In the genomic region with DNA sequence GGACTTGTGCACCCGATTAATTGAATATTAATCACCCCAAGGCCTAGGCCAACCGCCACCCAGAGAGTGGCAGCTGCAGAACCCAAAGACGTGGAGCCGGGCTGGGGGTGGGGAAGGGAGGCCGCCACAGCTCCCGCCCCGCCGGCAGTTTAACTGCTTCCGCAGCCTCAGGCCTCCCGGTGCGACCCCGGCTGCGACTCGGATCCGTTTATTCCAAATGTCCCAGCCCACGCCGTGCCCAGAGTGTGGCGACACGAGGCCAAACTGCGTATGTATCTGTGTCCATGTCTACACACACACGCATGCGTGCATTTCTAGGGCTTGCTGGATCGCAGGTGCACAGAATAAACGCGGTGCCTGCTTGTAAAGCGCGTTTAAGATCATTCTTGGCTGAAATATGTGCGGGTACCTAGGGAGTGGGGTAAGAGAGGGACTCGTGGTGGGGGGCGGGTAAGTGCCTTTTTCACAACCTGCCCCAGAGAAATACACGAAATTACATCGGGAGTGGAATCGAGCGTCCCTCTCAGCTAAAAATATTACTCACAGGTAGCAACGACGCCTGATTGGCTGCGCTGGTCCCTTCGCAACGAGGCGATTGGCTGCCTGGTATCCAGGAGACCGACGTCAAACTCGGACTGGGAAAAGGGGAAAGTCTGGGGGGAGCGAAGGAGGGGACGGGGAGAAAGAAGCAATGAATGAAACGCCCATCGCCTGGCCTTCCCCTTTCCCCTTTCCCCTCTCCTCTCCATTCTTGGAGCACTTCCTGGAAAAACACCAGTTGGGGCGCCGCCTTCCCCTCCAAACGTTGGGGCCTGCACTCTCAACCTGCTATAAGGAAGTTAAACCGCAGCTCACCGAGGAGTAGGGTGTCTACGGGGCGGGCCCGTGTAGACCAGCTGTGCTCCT, we compare ENCODE assay signal across 1 cellular context.
TF ChIP-seq lines count a peak whose summit lies in the region.

No MANE protein-coding gene starts in this region.

TF ChIP-seq in GM12878, 131 proteins besides CTCF, POLR2A, EP300 and RAD21 (continued from another document):
- TF ChIP-seq, protein P1, sequence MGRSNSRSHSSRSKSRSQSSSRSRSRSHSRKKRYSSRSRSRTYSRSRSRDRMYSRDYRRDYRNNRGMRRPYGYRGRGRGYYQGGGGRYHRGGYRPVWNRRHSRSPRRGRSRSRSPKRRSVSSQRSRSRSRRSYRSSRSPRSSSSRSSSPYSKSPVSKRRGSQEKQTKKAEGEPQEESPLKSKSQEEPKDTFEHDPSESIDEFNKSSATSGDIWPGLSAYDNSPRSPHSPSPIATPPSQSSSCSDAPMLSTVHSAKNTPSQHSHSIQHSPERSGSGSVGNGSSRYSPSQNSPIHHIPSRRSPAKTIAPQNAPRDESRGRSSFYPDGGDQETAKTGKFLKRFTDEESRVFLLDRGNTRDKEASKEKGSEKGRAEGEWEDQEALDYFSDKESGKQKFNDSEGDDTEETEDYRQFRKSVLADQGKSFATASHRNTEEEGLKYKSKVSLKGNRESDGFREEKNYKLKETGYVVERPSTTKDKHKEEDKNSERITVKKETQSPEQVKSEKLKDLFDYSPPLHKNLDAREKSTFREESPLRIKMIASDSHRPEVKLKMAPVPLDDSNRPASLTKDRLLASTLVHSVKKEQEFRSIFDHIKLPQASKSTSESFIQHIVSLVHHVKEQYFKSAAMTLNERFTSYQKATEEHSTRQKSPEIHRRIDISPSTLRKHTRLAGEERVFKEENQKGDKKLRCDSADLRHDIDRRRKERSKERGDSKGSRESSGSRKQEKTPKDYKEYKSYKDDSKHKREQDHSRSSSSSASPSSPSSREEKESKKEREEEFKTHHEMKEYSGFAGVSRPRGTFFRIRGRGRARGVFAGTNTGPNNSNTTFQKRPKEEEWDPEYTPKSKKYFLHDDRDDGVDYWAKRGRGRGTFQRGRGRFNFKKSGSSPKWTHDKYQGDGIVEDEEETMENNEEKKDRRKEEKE (IDR thresholded peaks at IDR 0.05) = no peak
- TF ChIP-seq BHLHE40 (IDR thresholded peaks at IDR 0.05; ENCODE audit: borderline replicate concordance in 1 of 2, low read depth in 2 of 2, low read length in 1 of 2) (peak; percentile 2 to 25; a peak in 1 of 4 replicates), SRF (IDR thresholded peaks at IDR 0.05; ENCODE audit: low read depth in 2 of 2, low read length in 2 of 2) (no peak), LARP7 (IDR thresholded peaks at IDR 0.05) (peak; percentile 73; the same call in 1 of the 2 replicates), NR2F1 (conservative IDR thresholded peaks at IDR 0.05) (peak; percentile 31; the same call in 1 of the 2 replicates), MTA3 (IDR thresholded peaks at IDR 0.05; ENCODE audit: borderline replicate concordance, low read length) (no peak), SMAD1 (IDR thresholded peaks at IDR 0.05; ENCODE audit: low read depth, partially characterized antibody) (no peak)
- TF ChIP-seq, protein P2, sequence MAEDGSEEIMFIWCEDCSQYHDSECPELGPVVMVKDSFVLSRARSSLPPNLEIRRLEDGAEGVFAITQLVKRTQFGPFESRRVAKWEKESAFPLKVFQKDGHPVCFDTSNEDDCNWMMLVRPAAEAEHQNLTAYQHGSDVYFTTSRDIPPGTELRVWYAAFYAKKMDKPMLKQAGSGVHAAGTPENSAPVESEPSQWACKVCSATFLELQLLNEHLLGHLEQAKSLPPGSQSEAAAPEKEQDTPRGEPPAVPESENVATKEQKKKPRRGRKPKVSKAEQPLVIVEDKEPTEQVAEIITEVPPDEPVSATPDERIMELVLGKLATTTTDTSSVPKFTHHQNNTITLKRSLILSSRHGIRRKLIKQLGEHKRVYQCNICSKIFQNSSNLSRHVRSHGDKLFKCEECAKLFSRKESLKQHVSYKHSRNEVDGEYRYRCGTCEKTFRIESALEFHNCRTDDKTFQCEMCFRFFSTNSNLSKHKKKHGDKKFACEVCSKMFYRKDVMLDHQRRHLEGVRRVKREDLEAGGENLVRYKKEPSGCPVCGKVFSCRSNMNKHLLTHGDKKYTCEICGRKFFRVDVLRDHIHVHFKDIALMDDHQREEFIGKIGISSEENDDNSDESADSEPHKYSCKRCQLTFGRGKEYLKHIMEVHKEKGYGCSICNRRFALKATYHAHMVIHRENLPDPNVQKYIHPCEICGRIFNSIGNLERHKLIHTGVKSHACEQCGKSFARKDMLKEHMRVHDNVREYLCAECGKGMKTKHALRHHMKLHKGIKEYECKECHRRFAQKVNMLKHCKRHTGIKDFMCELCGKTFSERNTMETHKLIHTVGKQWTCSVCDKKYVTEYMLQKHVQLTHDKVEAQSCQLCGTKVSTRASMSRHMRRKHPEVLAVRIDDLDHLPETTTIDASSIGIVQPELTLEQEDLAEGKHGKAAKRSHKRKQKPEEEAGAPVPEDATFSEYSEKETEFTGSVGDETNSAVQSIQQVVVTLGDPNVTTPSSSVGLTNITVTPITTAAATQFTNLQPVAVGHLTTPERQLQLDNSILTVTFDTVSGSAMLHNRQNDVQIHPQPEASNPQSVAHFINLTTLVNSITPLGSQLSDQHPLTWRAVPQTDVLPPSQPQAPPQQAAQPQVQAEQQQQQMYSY (CRISPR knock-in tag; IDR thresholded peaks at IDR 0.05) = no peak
- TF ChIP-seq, protein P3, sequence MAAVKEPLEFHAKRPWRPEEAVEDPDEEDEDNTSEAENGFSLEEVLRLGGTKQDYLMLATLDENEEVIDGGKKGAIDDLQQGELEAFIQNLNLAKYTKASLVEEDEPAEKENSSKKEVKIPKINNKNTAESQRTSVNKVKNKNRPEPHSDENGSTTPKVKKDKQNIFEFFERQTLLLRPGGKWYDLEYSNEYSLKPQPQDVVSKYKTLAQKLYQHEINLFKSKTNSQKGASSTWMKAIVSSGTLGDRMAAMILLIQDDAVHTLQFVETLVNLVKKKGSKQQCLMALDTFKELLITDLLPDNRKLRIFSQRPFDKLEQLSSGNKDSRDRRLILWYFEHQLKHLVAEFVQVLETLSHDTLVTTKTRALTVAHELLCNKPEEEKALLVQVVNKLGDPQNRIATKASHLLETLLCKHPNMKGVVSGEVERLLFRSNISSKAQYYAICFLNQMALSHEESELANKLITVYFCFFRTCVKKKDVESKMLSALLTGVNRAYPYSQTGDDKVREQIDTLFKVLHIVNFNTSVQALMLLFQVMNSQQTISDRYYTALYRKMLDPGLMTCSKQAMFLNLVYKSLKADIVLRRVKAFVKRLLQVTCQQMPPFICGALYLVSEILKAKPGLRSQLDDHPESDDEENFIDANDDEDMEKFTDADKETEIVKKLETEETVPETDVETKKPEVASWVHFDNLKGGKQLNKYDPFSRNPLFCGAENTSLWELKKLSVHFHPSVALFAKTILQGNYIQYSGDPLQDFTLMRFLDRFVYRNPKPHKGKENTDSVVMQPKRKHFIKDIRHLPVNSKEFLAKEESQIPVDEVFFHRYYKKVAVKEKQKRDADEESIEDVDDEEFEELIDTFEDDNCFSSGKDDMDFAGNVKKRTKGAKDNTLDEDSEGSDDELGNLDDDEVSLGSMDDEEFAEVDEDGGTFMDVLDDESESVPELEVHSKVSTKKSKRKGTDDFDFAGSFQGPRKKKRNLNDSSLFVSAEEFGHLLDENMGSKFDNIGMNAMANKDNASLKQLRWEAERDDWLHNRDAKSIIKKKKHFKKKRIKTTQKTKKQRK (IDR thresholded peaks at IDR 0.05; ENCODE audit: low read depth, low read length) = no peak
